In the genomic region with DNA sequence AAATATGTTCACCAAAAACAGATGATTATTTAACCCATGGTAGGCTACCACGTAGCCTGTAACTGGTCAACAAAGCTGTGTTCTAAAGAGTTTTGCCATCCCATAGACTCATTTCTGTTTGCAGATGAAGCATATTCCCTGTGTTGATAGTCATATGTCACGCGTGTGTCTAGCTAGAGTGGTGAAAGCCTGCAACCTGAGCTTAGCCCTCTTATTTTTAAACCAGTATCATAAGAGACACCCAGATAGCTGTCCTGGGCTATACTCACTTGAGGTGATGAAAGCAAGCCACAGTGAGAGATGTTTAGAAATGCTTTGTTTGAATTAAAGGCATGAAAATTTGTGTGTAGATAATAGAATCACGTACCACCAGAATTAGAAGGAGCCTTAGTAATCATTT, we compare ENCODE assay signal across 22 cellular contexts.
A peak's percentile ranks its signal among the peaks of the same experiment; 100 is the strongest.
DNase-seq lines count a peak whose midpoint lies in the region; ATAC-seq and TF ChIP-seq lines count a peak whose summit lies in the region.
"Had no signal": no experiment of that assay in that cellular context is flagged by ENCODE, and none has a peak within 500 bp of the region (broad histone marks: within the 10 kb centered on the region; RNA-seq: fewer than 3 reads in every experiment).

No MANE protein-coding gene starts in this region.

- H3K27me3 ChIP-seq in left ventricle myocardium inferior (ENCODE audit: low read depth): no peaks in the 10 kb centered on the region
- no peaks in the 10 kb centered on the region for H3K27me3 ChIP-seq in GM23338 (ENCODE audit: insufficient read depth)
- H3K27me3 ChIP-seq: BE2C; BLaER1 treated with 17β-estradiol and CSF1 and Interleukin-3, amounts not matched to agents 10 nM and 100 nM had no signal

- H3K36me3 ChIP-seq in left ventricle myocardium inferior (peaks cover 7% of the 10 kb centered on the region), GM23338 (ENCODE audit: insufficient read depth) (no peaks in the 10 kb centered on the region)
- H3K36me3 ChIP-seq: BE2C, HAP-1 had no signal

- intact Hi-C loops in Right ventricle myocardium superior (cut with DNase I): no loop called here
- intact Hi-C loops in left ventricle myocardium inferior (cut with micrococcal nuclease): no loop called here

- H3K9me3 ChIP-seq in left ventricle myocardium inferior (replicated peaks): no peaks in the 10 kb centered on the region
- H3K9me3 ChIP-seq: BE2C, HAP-1 had no signal

- H4K20me1 ChIP-seq in GM23338 (replicated peaks; ENCODE audit: insufficient read depth): no peaks in the 10 kb centered on the region; the same call in 1 of the 2 replicates

- no peak overlapping the region for H3K4me2 ChIP-seq in GM23338
- H3K4me2 ChIP-seq: A549; BLaER1 treated with 17β-estradiol and CSF1 and Interleukin-3, amounts not matched to agents 10 nM and 100 nM had no signal

- H3K4me3 Mint-ChIP-seq in GM23338: no peak overlapping the region
- no peak overlapping the region for H3K4me3 Mint-ChIP-seq in central memory CD8-positive, alpha-beta T cell
- no peak overlapping the region for H3K4me3 Mint-ChIP-seq in activated CD4-positive, alpha-beta T cell treated with anti-CD3 and anti-CD28 coated beads, Interleukin-2, amount 10 ng/mL, durations not matched to agents 7 days and 5 days
- H3K4me3 Mint-ChIP-seq: CD14-positive monocyte; CD4-positive, alpha-beta T cell; CD8-positive, alpha-beta memory T cell; HFFc6 had no signal

- peaks cover 15% of the 10 kb centered on the region for H3K79me2 ChIP-seq in GM23338 (replicated peaks; ENCODE audit: insufficient read depth)

- TF ChIP-seq CTCF in left ventricle myocardium inferior (IDR thresholded peaks at IDR 0.05; ENCODE audit: borderline replicate concordance): no peak
- TF ChIP-seq CTCF in GM23338 (conservative IDR thresholded peaks at IDR 0.05; ENCODE audit: low read depth in 2 of 2): no peak

- CTCF ChIA-PET in activated CD4-positive, alpha-beta T cell treated with anti-CD3 and anti-CD28 coated beads, Interleukin-2, amount 10 ng/mL, durations not matched to agents 7 days and 5 days (lab: Charles Lee): no interaction called here

- H3K36me3 Mint-ChIP-seq in GM23338 (ENCODE audit: low read depth): peaks cover 41% of the 10 kb centered on the region
- H3K36me3 Mint-ChIP-seq in central memory CD8-positive, alpha-beta T cell (ENCODE audit: insufficient read depth): peaks cover 3% of the 10 kb centered on the region
- peaks cover 31% of the 10 kb centered on the region for H3K36me3 Mint-ChIP-seq in activated CD4-positive, alpha-beta T cell treated with anti-CD3 and anti-CD28 coated beads, Interleukin-2, amount 10 ng/mL, durations not matched to agents 7 days and 5 days (ENCODE audit: low read depth)

- peak; percentile 70 for ATAC-seq in Right ventricle myocardium superior (ENCODE audit: poor library complexity)
- no peak for ATAC-seq in GM23338
- ATAC-seq in central memory CD8-positive, alpha-beta T cell (replicated peaks; ENCODE audit: extremely low read depth, poor library complexity, severe bottlenecking): no peak
- ATAC-seq: A549 had no signal

- DNase-seq in Right ventricle myocardium superior (no peak), left ventricle myocardium inferior (no peak), GM23338 (ENCODE audit: low spot score) (no peak), RPMI8226 (no peak)
- no peak for DNase-seq in central memory CD8-positive, alpha-beta T cell (ENCODE audit: low spot score in 2 of 2)
- DNase-seq in activated CD4-positive, alpha-beta T cell treated with anti-CD3 and anti-CD28 coated beads, Interleukin-2, amount 10 ng/mL, durations not matched to agents 7 days and 5 days: no peak
- DNase-seq: 8988T; ACHN; AML-193; BE2C; CD4-positive, alpha-beta T cell; CD8-positive, alpha-beta memory T cell; DMS 273 treated with DMSO at 0.1 percent for 48 hours; DMS79; EL; GDM1; GOT3; HFFc6 had no signal

- POLR2A ChIA-PET in activated CD4-positive, alpha-beta T cell treated with anti-CD3 and anti-CD28 coated beads, Interleukin-2, amount 10 ng/mL, durations not matched to agents 7 days and 5 days (lab: Charles Lee): no interaction called here

- peaks cover 5% of the 10 kb centered on the region; the same call in 2 of the 3 replicates for H3K4me1 Mint-ChIP-seq in GM23338
- H3K4me1 Mint-ChIP-seq in central memory CD8-positive, alpha-beta T cell: peaks cover 42% of the 10 kb centered on the region
- H3K4me1 Mint-ChIP-seq in activated CD4-positive, alpha-beta T cell treated with anti-CD3 and anti-CD28 coated beads, Interleukin-2, amount 10 ng/mL, durations not matched to agents 7 days and 5 days: peaks cover 21% of the 10 kb centered on the region
- H3K4me1 Mint-ChIP-seq: CD14-positive monocyte had no signal

- H3K27ac Mint-ChIP-seq in GM23338: no peak overlapping the region
- peak overlapping the region; percentile 2 for H3K27ac Mint-ChIP-seq in central memory CD8-positive, alpha-beta T cell (ENCODE audit: low read depth)
- H3K27ac Mint-ChIP-seq in activated CD4-positive, alpha-beta T cell treated with anti-CD3 and anti-CD28 coated beads, Interleukin-2, amount 10 ng/mL, durations not matched to agents 7 days and 5 days: no peak overlapping the region
- H3K27ac Mint-ChIP-seq: CD4-positive, alpha-beta T cell had no signal

- no peak overlapping the region for H3K4me3 ChIP-seq in left ventricle myocardium inferior
- no peak overlapping the region for H3K4me3 ChIP-seq in GM23338
- H3K4me3 ChIP-seq: A549; BLaER1 treated with 17β-estradiol and CSF1 and Interleukin-3, amounts not matched to agents 10 nM and 100 nM; HAP-1 had no signal

- H2AFZ ChIP-seq in GM23338: no peak overlapping the region

- no peak overlapping the region for H3K27ac ChIP-seq in left ventricle myocardium inferior (replicated peaks)
- H3K27ac ChIP-seq in GM23338 (ENCODE audit: low read depth): 0 out of 2 replicates have a peak overlapping the region, but pooled peaks have one; percentile 18
- H3K27ac ChIP-seq: A549; BLaER1 treated with 17β-estradiol and CSF1 and Interleukin-3, amounts not matched to agents 10 nM and 100 nM had no signal

- H3K9me2 ChIP-seq in GM23338 (ENCODE audit: insufficient read depth): no peaks in the 10 kb centered on the region; the same call in 1 of the 2 replicates

- H3F3A ChIP-seq in GM23338 (replicated peaks; ENCODE audit: low read depth): no peaks in the 10 kb centered on the region

- H3K27me3 Mint-ChIP-seq in GM23338 (ENCODE audit: insufficient read depth, low read depth, poor library complexity): no peaks in the 10 kb centered on the region
- no peaks in the 10 kb centered on the region for H3K27me3 Mint-ChIP-seq in central memory CD8-positive, alpha-beta T cell
- no peaks in the 10 kb centered on the region for H3K27me3 Mint-ChIP-seq in activated CD4-positive, alpha-beta T cell treated with anti-CD3 and anti-CD28 coated beads, Interleukin-2, amount 10 ng/mL, durations not matched to agents 7 days and 5 days
- H3K27me3 Mint-ChIP-seq: CD4-positive, alpha-beta T cell; CD8-positive, alpha-beta memory T cell had no signal

- H3K9me3 Mint-ChIP-seq in GM23338: peaks cover 12% of the 10 kb centered on the region; the same call in 1 of the 3 replicates
- H3K9me3 Mint-ChIP-seq in central memory CD8-positive, alpha-beta T cell: no peaks in the 10 kb centered on the region
- peaks cover 5% of the 10 kb centered on the region for H3K9me3 Mint-ChIP-seq in activated CD4-positive, alpha-beta T cell treated with anti-CD3 and anti-CD28 coated beads, Interleukin-2, amount 10 ng/mL, durations not matched to agents 7 days and 5 days
- H3K9me3 Mint-ChIP-seq: CD8-positive, alpha-beta memory T cell; HFFc6 had no signal

- peaks cover 27% of the 10 kb centered on the region for H3K4me1 ChIP-seq in left ventricle myocardium inferior
- no peaks in the 10 kb centered on the region; the same call in 1 of the 2 replicates for H3K4me1 ChIP-seq in GM23338 (ENCODE audit: insufficient read depth)
- H3K4me1 ChIP-seq: A549; BE2C; BLaER1 treated with 17β-estradiol and CSF1 and Interleukin-3, amounts not matched to agents 10 nM and 100 nM; HAP-1 had no signal

TF ChIP-seq in GM23338, 12 proteins besides CTCF, POLR2A, EP300 and RAD21 (continues in another document):
- TF ChIP-seq, protein P1, sequence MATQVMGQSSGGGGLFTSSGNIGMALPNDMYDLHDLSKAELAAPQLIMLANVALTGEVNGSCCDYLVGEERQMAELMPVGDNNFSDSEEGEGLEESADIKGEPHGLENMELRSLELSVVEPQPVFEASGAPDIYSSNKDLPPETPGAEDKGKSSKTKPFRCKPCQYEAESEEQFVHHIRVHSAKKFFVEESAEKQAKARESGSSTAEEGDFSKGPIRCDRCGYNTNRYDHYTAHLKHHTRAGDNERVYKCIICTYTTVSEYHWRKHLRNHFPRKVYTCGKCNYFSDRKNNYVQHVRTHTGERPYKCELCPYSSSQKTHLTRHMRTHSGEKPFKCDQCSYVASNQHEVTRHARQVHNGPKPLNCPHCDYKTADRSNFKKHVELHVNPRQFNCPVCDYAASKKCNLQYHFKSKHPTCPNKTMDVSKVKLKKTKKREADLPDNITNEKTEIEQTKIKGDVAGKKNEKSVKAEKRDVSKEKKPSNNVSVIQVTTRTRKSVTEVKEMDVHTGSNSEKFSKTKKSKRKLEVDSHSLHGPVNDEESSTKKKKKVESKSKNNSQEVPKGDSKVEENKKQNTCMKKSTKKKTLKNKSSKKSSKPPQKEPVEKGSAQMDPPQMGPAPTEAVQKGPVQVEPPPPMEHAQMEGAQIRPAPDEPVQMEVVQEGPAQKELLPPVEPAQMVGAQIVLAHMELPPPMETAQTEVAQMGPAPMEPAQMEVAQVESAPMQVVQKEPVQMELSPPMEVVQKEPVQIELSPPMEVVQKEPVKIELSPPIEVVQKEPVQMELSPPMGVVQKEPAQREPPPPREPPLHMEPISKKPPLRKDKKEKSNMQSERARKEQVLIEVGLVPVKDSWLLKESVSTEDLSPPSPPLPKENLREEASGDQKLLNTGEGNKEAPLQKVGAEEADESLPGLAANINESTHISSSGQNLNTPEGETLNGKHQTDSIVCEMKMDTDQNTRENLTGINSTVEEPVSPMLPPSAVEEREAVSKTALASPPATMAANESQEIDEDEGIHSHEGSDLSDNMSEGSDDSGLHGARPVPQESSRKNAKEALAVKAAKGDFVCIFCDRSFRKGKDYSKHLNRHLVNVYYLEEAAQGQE (IDR thresholded peaks at IDR 0.05; ENCODE audit: unreplicated experiment): no peak
- TF ChIP-seq, protein P2, sequence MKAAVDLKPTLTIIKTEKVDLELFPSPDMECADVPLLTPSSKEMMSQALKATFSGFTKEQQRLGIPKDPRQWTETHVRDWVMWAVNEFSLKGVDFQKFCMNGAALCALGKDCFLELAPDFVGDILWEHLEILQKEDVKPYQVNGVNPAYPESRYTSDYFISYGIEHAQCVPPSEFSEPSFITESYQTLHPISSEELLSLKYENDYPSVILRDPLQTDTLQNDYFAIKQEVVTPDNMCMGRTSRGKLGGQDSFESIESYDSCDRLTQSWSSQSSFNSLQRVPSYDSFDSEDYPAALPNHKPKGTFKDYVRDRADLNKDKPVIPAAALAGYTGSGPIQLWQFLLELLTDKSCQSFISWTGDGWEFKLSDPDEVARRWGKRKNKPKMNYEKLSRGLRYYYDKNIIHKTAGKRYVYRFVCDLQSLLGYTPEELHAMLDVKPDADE (IDR thresholded peaks at IDR 0.05): no peak
- TF ChIP-seq EZH2phosphoT487 (IDR thresholded peaks at IDR 0.05; ENCODE audit: unreplicated experiment): no peak
- TF ChIP-seq ZNF331 (CRISPR knock-in tag; IDR thresholded peaks at IDR 0.05; ENCODE audit: low read depth): no peak
- no peak for TF ChIP-seq CREB1 (CRISPR knock-in tag; IDR thresholded peaks at IDR 0.05; ENCODE audit: low read depth)
- no peak for TF ChIP-seq JUNB (IDR thresholded peaks at IDR 0.05; ENCODE audit: unreplicated experiment)
